8 cellular contexts compared by ENCODE assay signal in the genomic region with DNA sequence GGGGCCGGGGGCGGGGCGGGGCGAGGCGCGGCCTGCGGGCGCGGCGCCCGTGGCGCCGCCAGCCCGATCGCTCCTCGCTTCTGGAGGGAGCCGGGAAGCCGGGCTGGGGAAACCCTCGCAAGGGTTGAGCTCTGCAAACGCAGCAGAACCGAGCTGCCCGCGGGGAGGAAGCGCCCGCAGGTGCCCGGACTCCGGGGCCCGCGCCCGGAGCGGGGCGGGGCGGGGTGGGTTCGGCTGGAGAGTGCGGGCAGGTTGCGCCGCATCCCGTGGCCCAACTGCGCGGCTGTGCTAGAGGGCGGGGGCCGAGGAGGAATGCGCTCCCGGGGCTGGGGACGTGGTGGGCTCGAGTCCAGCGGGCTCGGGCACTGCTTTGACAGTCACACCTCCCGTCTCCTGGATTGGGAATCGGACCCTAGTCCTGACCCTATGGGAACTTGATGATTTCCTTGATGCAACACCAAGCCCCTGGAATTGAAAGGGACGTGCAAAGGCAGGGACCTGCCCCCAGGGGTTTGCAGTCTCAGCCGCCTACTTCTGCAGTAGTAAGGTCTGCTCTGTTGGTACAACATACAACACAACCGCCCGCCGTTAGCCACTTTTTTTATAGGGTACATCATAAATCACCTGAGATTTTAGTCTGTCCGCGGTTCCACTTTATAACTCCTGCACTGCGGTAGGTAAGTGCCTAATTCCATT. TPM values are rescaled to one million over a fixed set of nuclear protein-coding genes. Genes with fewer than 3 reads are reported as not detected.
A peak's percentile ranks its signal among the peaks of the same experiment; 100 is the strongest.
DNase-seq lines count a peak whose midpoint lies in the region; ATAC-seq and TF ChIP-seq lines count a peak whose summit lies in the region.

No MANE protein-coding gene starts in this region.

- no peaks in the 10 kb centered on the region for H3K9me3 ChIP-seq in Peyer's patch

- peak in 1 of 2 donors; percentile 18 for TF ChIP-seq POLR2A in Peyer's patch (IDR thresholded peaks at IDR 0.05)

- H3K4me3 Mint-ChIP-seq in activated naive CD8-positive, alpha-beta T cell treated with anti-CD3 and anti-CD28 coated beads for 36 hours: peak overlapping the region; percentile 80
- H3K4me3 Mint-ChIP-seq in osteocyte (ENCODE audit: unreplicated experiment): peak overlapping the region; percentile 80

- TF ChIP-seq CTCF in AG04449 (IDR thresholded peaks at IDR 0.05; ENCODE audit: insufficient read depth, low read length, missing control alignments): no peak
- peak in 2 of 6 experiments; percentile 18 to 19 for TF ChIP-seq CTCF in Peyer's patch (IDR thresholded peaks at IDR 0.05)
- no peak for TF ChIP-seq CTCF in osteocyte (IDR thresholded peaks at IDR 0.05)

- H3K27me3 Mint-ChIP-seq in activated naive CD8-positive, alpha-beta T cell treated with anti-CD3 and anti-CD28 coated beads for 36 hours: no peaks in the 10 kb centered on the region
- no peaks in the 10 kb centered on the region for H3K27me3 Mint-ChIP-seq in osteocyte (ENCODE audit: unreplicated experiment)

- peaks cover 17% of the 10 kb centered on the region for H3K36me3 Mint-ChIP-seq in activated naive CD8-positive, alpha-beta T cell treated with anti-CD3 and anti-CD28 coated beads for 36 hours
- peaks cover 20% of the 10 kb centered on the region for H3K36me3 Mint-ChIP-seq in osteocyte (ENCODE audit: unreplicated experiment)

- H3K36me3 ChIP-seq in Peyer's patch: peaks cover 0 to 28% (median 3%) of the 10 kb centered on the region in 3 donors

- H3K27ac Mint-ChIP-seq in activated naive CD8-positive, alpha-beta T cell treated with anti-CD3 and anti-CD28 coated beads for 36 hours: peak overlapping the region; percentile 77
- peak overlapping the region; percentile 80 for H3K27ac Mint-ChIP-seq in osteocyte (ENCODE audit: unreplicated experiment)

- CTCF ChIA-PET in AG04449 (lab: Yijun Ruan, JAX): interaction anchor here (1.2 to 3.2 kb wide), 4 partner anchors 29 to 99 kb away, joined by 3 to 19 read pairs (median 6); no protein-coding TSS in a partner anchor

- H3K4me1 ChIP-seq in Peyer's patch: peaks cover 0 to 27% (median 12%) of the 10 kb centered on the region in 4 donors

- no peak for DNase-seq in AG04449 (ENCODE audit: low read depth, low spot score)
- DNase-seq in Peyer's patch: peak; percentile 68 to 81 (median 81)
- peak; percentile 47 for DNase-seq in activated naive CD8-positive, alpha-beta T cell treated with anti-CD3 and anti-CD28 coated beads for 36 hours
- peak; percentile 87 for DNase-seq in cardiac septum (ENCODE audit: low spot score)
- DNase-seq in osteocyte (ENCODE audit: extremely low spot score, unreplicated experiment): no peak
- DNase-seq in NCI-H1436 treated with DMSO at 0.1 percent for 48 hours (lab: John Stamatoyannopoulos, UW): no peak

- intact Hi-C loops in cardiac septum (cut with DNase I): loop anchor here (1.0 to 2.0 kb wide), 2 partner anchors 34 to 38 kb away; a partner anchor contains a TSS

- H3K27me3 ChIP-seq in Peyer's patch: no peaks in the 10 kb centered on the region

- ATAC-seq in GM18520 (IDR thresholded peaks at IDR 0.05; ENCODE audit: unreplicated experiment) (peak; percentile 15), HG03039 (IDR thresholded peaks at IDR 0.05; ENCODE audit: unreplicated experiment) (peak; percentile 38)

- H3K4me3 ChIP-seq in AG04449 (ENCODE audit: low read depth, low read length) (peak overlapping the region; percentile 62), Peyer's patch (peak overlapping the region; percentile 74 to 90 (median 85))

- peaks cover 35% of the 10 kb centered on the region for H3K4me1 Mint-ChIP-seq in activated naive CD8-positive, alpha-beta T cell treated with anti-CD3 and anti-CD28 coated beads for 36 hours
- peaks cover 30% of the 10 kb centered on the region for H3K4me1 Mint-ChIP-seq in osteocyte (ENCODE audit: unreplicated experiment)

- peak overlapping the region; percentile 96 to 98 (median 97) for H3K27ac ChIP-seq in Peyer's patch

- H3K9me3 Mint-ChIP-seq in activated naive CD8-positive, alpha-beta T cell treated with anti-CD3 and anti-CD28 coated beads for 36 hours: no peaks in the 10 kb centered on the region
- peaks cover under 1% of the 10 kb centered on the region for H3K9me3 Mint-ChIP-seq in osteocyte (ENCODE audit: unreplicated experiment)

- POLR2A ChIA-PET in AG04449 (lab: Yijun Ruan, JAX): no interaction called here

RNA-seq across cellular contexts. Expression of a gene that starts 34.3 kb away (rescaled TPM):
- 100 to 1,000 TPM; 168 to 254 (median 184) TPM for total RNA-seq in Peyer's patch
- total RNA-seq in activated naive CD8-positive, alpha-beta T cell treated with anti-CD3 and anti-CD28 coated beads for 36 hours: 10 to 100 TPM; 14.7 to 16.7 TPM
- total RNA-seq in cardiac septum: 119 TPM
- total RNA-seq in osteocyte: 41.8 and 43.9 TPM in 2 replicates

Comparison
In these comparisons a context has a peak if more than half of its experiments do, and no peak if none do; other contexts are left out.
1. DNase-seq: peak in Peyer's patch (3 of 3), activated naive CD8-positive, alpha-beta T cell treated with anti-CD3 and anti-CD28 coated beads for 36 hours (single experiment) and cardiac septum (single experiment); none in AG04449 (single experiment), osteocyte (single experiment) and NCI-H1436 treated with DMSO at 0.1 percent for 48 hours (single experiment).